In the genomic region with DNA sequence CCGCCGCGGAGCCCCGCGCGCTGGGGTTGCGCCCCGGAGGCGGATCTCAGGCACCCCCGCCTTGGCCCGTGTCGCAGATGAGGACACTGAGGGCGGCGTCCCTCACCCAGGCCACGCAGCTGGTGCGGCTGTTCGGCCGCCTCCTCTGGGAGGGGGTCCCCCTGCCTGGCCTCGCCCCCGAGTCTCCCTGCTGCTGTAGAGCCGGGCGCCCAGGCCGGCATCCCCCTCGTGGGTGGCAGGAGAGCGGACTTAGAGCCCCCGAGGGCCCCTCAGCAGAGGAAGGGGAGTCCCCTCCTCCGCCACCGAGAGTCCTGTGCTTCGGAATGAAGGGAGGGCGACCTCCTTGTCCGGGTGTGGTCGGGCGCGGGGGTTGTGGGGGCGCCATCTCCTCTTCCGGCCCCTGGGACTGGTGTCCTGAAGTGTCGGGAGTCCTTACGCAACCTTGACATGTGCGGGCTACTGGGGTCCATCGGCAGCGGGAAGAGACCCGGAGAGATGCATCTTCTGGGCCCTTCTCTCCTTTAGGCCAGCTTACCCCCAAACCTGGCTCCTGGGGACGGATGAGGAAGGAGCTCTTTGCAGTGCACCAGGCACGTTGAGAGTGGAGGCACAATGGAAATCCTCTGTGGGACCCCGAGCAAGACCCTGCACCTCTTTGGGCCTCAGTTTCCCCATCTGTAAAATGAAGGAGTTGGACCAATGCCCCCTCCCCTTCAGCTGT, we compare ENCODE assay signal across 8 cellular contexts.
DNase-seq lines count a peak whose midpoint lies in the region; ATAC-seq and TF ChIP-seq lines count a peak whose summit lies in the region.

No MANE protein-coding gene starts in this region.

- H3K9me3 Mint-ChIP-seq in stimulated activated effector memory CD8-positive, alpha-beta T cell treated with anti-CD3 and anti-CD28 coated beads, Interleukin-12 subunit alpha, Interleukin-12 subunit beta, amount 100 ng/mL, for 72 hours: no peaks in the 10 kb centered on the region

- no peaks in the 10 kb centered on the region for H3K79me2 ChIP-seq in MM.1S (ENCODE audit: low read length)

- H3K4me1 ChIP-seq in MM.1S (ENCODE audit: low read length) (no peaks in the 10 kb centered on the region), adipocyte (ENCODE audit: control insufficient read depth, insufficient read depth, low read length) (peaks cover 8% of the 10 kb centered on the region)

- H3K36me3 ChIP-seq in MM.1S (replicated peaks; ENCODE audit: insufficient read depth, low read length) (no peaks in the 10 kb centered on the region), adipocyte (ENCODE audit: control insufficient read depth, insufficient read depth, low read length, severe bottlenecking) (no peaks in the 10 kb centered on the region)

- peaks cover 10% of the 10 kb centered on the region for H3K4me1 Mint-ChIP-seq in stimulated activated effector memory CD8-positive, alpha-beta T cell treated with anti-CD3 and anti-CD28 coated beads, Interleukin-12 subunit alpha, Interleukin-12 subunit beta, amount 100 ng/mL, for 72 hours

- H3F3A ChIP-seq in MM.1S (ENCODE audit: insufficient read depth, low read length): no peaks in the 10 kb centered on the region

- H3K9me3 ChIP-seq in MM.1S (replicated peaks; ENCODE audit: insufficient read depth, low read length) (no peaks in the 10 kb centered on the region), adipocyte (ENCODE audit: control insufficient read depth, low read length) (peaks cover 7% of the 10 kb centered on the region)

- DNase-seq in NCI-H1105 treated with DMSO at 0.1 percent for 48 hours (lab: John Stamatoyannopoulos, UW): peak; percentile 20
- no peak for DNase-seq in NCI-H1105 (lab: John Stamatoyannopoulos, UW)
- DNase-seq in MM.1S: no peak
- no peak for DNase-seq in adipocyte (ENCODE audit: low read depth)
- DNase-seq in iPS-NIHi7 (ENCODE audit: extremely low spot score): peak; percentile 36
- peak in 1 of 2 donors; percentile 72 for DNase-seq in stimulated activated effector memory CD8-positive, alpha-beta T cell treated with anti-CD3 and anti-CD28 coated beads, Interleukin-12 subunit alpha, Interleukin-12 subunit beta, amount 100 ng/mL, for 72 hours (ENCODE audit: low spot score in 2 of 2)
- DNase-seq in kidney glomerular epithelial cell (lab: John Stamatoyannopoulos, UW): no peak
- DNase-seq in NCI-H187 treated with DMSO at 0.1 percent for 48 hours (lab: John Stamatoyannopoulos, UW): no peak

- H3K27ac ChIP-seq in MM.1S (ENCODE audit: low read length): no peak overlapping the region

- no peaks in the 10 kb centered on the region for H3K36me3 Mint-ChIP-seq in stimulated activated effector memory CD8-positive, alpha-beta T cell treated with anti-CD3 and anti-CD28 coated beads, Interleukin-12 subunit alpha, Interleukin-12 subunit beta, amount 100 ng/mL, for 72 hours

- H3K4me3 Mint-ChIP-seq in stimulated activated effector memory CD8-positive, alpha-beta T cell treated with anti-CD3 and anti-CD28 coated beads, Interleukin-12 subunit alpha, Interleukin-12 subunit beta, amount 100 ng/mL, for 72 hours: peak overlapping the region; percentile 84

- H2AFZ ChIP-seq in MM.1S (ENCODE audit: low read length): peak overlapping the region; percentile 97

- ATAC-seq in stimulated activated effector memory CD8-positive, alpha-beta T cell treated with anti-CD3 and anti-CD28 coated beads, Interleukin-12 subunit alpha, Interleukin-12 subunit beta, amount 100 ng/mL, for 72 hours: peak; percentile 49

- no peaks in the 10 kb centered on the region for H3K9me2 ChIP-seq in MM.1S (replicated peaks; ENCODE audit: insufficient read depth, low read length)

- H3K9ac ChIP-seq in MM.1S (ENCODE audit: low read length) (peak overlapping the region; percentile 35; the same call in 1 of the 2 replicates), adipocyte (ENCODE audit: low read length) (no peak overlapping the region)

- H3K4me3 ChIP-seq in MM.1S (ENCODE audit: low read length) (peak overlapping the region; percentile 80), adipocyte (ENCODE audit: low read length) (peak overlapping the region; percentile 59)

- H4K20me1 ChIP-seq in MM.1S (ENCODE audit: insufficient read depth, low read length): no peaks in the 10 kb centered on the region

- peak overlapping the region; percentile 77 for H3K27ac Mint-ChIP-seq in stimulated activated effector memory CD8-positive, alpha-beta T cell treated with anti-CD3 and anti-CD28 coated beads, Interleukin-12 subunit alpha, Interleukin-12 subunit beta, amount 100 ng/mL, for 72 hours

- peaks cover 37% of the 10 kb centered on the region for H3K27me3 ChIP-seq in MM.1S (replicated peaks; ENCODE audit: insufficient read depth, low read length)
- H3K27me3 ChIP-seq in adipocyte (replicated peaks; ENCODE audit: control insufficient read depth, insufficient read depth, low read length): peaks cover 18% of the 10 kb centered on the region

- H3K4me2 ChIP-seq in MM.1S (ENCODE audit: low read depth, low read length): peak overlapping the region; percentile 100

- no peak for TF ChIP-seq CTCF in MM.1S (IDR thresholded peaks at IDR 0.05; ENCODE audit: low read length)

Comparison
In these comparisons a context has a peak if more than half of its experiments do, and no peak if none do; other contexts are left out.
1. DNase-seq: peak in NCI-H1105 treated with DMSO at 0.1 percent for 48 hours (single experiment) and iPS-NIHi7 (single experiment); none in NCI-H1105 (single experiment), MM.1S (single experiment), adipocyte (single experiment), kidney glomerular epithelial cell (single experiment) and NCI-H187 treated with DMSO at 0.1 percent for 48 hours (single experiment).